Comparison of ENCODE assay signal across 1 cellular context in the genomic region with DNA sequence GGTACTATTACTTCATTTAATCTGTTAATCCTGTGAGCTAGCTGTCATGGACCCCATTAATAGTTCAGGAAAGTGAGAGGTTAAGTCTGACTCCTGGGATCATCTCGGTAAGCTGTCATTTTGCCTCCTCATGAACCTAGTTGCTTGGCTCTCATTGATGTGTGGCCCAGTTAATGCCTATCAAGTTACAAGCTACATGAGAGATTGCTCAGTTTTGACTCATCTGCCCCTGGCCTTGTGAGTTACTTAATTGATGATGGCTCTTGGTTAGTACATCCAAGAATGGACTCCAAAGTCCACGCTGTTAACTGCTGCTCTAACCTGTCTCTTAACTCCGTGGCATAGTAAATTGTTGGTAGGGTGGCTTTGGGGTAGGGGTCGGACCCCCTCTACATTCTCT.
A peak's percentile ranks its signal among the peaks of the same experiment; 100 is the strongest.
TF ChIP-seq lines count a peak whose summit lies in the region.

No MANE protein-coding gene starts in this region.

TF ChIP-seq in HCT116, 20 proteins besides CTCF, POLR2A, EP300 and RAD21 (continued from another document):
- TF ChIP-seq CBX3 (IDR thresholded peaks at IDR 0.05; ENCODE audit: low read depth) = peak; percentile 34; the same call in 1 of the 2 replicates
- no peak for TF ChIP-seq ELF1 (IDR thresholded peaks at IDR 0.05; ENCODE audit: borderline replicate concordance, low read depth)
- TF ChIP-seq, protein P1, sequence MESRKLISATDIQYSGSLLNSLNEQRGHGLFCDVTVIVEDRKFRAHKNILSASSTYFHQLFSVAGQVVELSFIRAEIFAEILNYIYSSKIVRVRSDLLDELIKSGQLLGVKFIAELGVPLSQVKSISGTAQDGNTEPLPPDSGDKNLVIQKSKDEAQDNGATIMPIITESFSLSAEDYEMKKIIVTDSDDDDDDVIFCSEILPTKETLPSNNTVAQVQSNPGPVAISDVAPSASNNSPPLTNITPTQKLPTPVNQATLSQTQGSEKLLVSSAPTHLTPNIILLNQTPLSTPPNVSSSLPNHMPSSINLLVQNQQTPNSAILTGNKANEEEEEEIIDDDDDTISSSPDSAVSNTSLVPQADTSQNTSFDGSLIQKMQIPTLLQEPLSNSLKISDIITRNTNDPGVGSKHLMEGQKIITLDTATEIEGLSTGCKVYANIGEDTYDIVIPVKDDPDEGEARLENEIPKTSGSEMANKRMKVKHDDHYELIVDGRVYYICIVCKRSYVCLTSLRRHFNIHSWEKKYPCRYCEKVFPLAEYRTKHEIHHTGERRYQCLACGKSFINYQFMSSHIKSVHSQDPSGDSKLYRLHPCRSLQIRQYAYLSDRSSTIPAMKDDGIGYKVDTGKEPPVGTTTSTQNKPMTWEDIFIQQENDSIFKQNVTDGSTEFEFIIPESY (IDR thresholded peaks at IDR 0.05; ENCODE audit: extremely low read depth, insufficient replicate concordance, low read length) = no peak
- no peak for TF ChIP-seq SP1 (IDR thresholded peaks at IDR 0.05; ENCODE audit: low read depth)
- no peak for TF ChIP-seq EZH2 (IDR thresholded peaks at IDR 0.05)
- TF ChIP-seq, protein P2, sequence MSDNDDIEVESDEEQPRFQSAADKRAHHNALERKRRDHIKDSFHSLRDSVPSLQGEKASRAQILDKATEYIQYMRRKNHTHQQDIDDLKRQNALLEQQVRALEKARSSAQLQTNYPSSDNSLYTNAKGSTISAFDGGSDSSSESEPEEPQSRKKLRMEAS (IDR thresholded peaks at IDR 0.05) = no peak
- no peak for TF ChIP-seq EGR1 (IDR thresholded peaks at IDR 0.05; ENCODE audit: low read depth)
- no peak for TF ChIP-seq SRF (IDR thresholded peaks at IDR 0.05; ENCODE audit: low read depth)
- TF ChIP-seq CEBPB (IDR thresholded peaks at IDR 0.05; ENCODE audit: low read depth) = peak; percentile 69
